Comparison of ENCODE assay signal across 16 cellular contexts in the genomic region with DNA sequence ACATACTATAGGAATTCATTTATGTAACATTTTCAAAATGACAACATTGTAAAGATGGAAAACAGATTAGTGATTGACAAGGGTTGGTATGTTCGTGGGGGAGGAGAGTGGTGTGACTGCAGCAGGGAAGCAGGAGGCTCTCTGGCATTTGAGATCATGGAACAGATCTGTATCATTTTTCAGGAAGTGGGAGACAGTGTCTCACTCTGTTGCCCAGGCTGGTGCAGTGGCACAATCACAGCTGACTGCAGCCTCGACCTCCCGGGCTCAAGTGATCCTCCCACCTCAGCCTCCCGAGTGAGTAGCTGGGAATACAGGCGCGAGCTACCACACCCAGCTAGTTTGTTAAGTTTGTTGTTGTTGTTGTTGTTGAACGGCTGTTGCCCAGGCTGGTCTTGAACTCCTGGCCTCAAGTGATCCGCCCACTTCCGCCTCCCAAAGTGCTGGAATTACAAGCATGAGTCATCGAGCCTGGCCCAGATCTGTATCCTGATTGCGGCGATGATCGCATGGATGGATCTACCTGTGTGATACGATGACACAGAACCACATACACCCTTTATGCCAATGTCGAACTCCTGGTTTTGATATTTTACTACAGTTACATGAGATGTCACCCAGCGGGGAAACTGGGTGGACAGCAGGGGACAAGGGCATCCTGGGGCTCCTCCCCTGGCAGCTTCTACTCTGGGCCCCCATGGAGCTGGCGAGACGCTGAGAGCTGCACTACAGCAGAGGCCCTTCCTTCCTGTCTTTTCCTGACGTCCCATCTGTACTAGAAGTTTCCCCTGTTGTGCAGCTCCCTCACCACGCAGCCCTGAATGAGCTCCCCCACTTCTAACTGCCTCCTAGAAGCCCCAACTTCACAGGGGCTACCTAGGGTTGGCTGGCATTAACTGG. TPM values are rescaled to one million over a fixed set of nuclear protein-coding genes. Genes with fewer than 3 reads are reported as not detected.
DNase-seq lines count a peak whose midpoint lies in the region; ATAC-seq, FAIRE-seq and TF ChIP-seq lines count a peak whose summit lies in the region.
"Had no signal": no experiment of that assay in that cellular context is flagged by ENCODE, and none has a peak within 500 bp of the region (broad histone marks: within the 10 kb centered on the region; RNA-seq: fewer than 3 reads in every experiment).

No MANE protein-coding gene starts in this region.

- CTCF ChIA-PET in K562 (lab: Yijun Ruan, JAX; ENCODE audit: low intra/inter-chr PET ratio): no interaction called here

- H2BK15ac ChIP-seq in mesenchymal stem cell (ENCODE audit: low read depth, poor library complexity, severe bottlenecking): peak overlapping the region; percentile 56

- peak overlapping the region in 1 of 2 experiments; percentile 68 for H3K4ac ChIP-seq in mesenchymal stem cell (ENCODE audit: low read depth in 1 of 2, low read length in 2 of 2)

- H3K79me1 ChIP-seq in mesenchymal stem cell (replicated peaks; ENCODE audit: low read length, poor library complexity, severe bottlenecking): no peaks in the 10 kb centered on the region

- H3K18ac ChIP-seq in mesenchymal stem cell (ENCODE audit: low read depth in 1 of 2, low read length in 2 of 2): peak overlapping the region; percentile 4 to 50

- in situ Hi-C loops in K562 (cut with MboI): no loop called here

- H3K14ac ChIP-seq in mesenchymal stem cell (ENCODE audit: low read length in 2 of 2): no peak overlapping the region

- peak; percentile 32; the same call in 2 of the 3 replicates for ATAC-seq in K562
- ATAC-seq: activated CD4-positive, alpha-beta T cell treated with anti-CD3 and anti-CD28 coated beads for 36 hours had no signal

- peak overlapping the region; percentile 48; the same call in 1 of the 2 replicates for H3K27ac ChIP-seq in C4-2B
- no peak overlapping the region for H3K27ac ChIP-seq in K562 (ENCODE audit: extremely low read depth, low read depth, low read length)
- no peak overlapping the region for H3K27ac ChIP-seq in mesenchymal stem cell (ENCODE audit: low read length, poor library complexity, severe bottlenecking)
- H3K27ac ChIP-seq: prostate gland, transverse colon had no signal

- 34% methylated on average over 20 of the region's 20 CpGs for WGBS in K562 (ENCODE audit: insufficient coverage, low coverage, missing lambda C conversion rate)
- 78% methylated on average over 20 of the region's 20 CpGs for WGBS in mesenchymal stem cell

- H2BK120ac ChIP-seq in mesenchymal stem cell (ENCODE audit: low read depth, low read length): peak overlapping the region; percentile 78

- no peaks in the 10 kb centered on the region for H3K27me3 ChIP-seq in K562 (ENCODE audit: control insufficient read depth in 2 of 2, insufficient read depth in 2 of 2, low read length in 2 of 2)
- H3K27me3 ChIP-seq in mesenchymal stem cell (ENCODE audit: control insufficient read depth in 1 of 2, insufficient read depth in 1 of 2, low read length in 2 of 2): no peaks in the 10 kb centered on the region
- H3K27me3 ChIP-seq: transverse colon had no signal

- H4K91ac ChIP-seq in mesenchymal stem cell (ENCODE audit: low read length): peak overlapping the region; percentile 78

- no TSS peak for BruUV-seq in K562 (replicated peaks; lab: Mats Ljungman, UMichigan)

- no peak for DNase-seq in K562 (ENCODE audit: extremely low read depth in 1 of 4, low spot score in 3 of 4)
- DNase-seq in mesenchymal stem cell: no peak
- DNase-seq in Ammon's horn (ENCODE audit: low spot score): no peak
- DNase-seq in stimulated activated CD4-positive, alpha-beta T cell treated with anti-CD3 and anti-CD28 coated beads, Interleukin-15, amount 100 ng/mL, for 24 hours: no peak
- DNase-seq in erythroblast (lab: John Stamatoyannopoulos, UW): no peak
- no peak for DNase-seq in NCI-H524 (lab: John Stamatoyannopoulos, UW)
- DNase-seq: activated CD4-positive, alpha-beta T cell treated with anti-CD3 and anti-CD28 coated beads for 36 hours; cortex of kidney; NCI-H1092 treated with DMSO at 0.1 percent for 48 hours; stimulated activated CD8-positive, alpha-beta memory T cell treated with anti-CD3 and anti-CD28 coated beads, Interleukin-4, amount 100 ng/mL, for 48 hours; transverse colon had no signal

- no peaks in the 10 kb centered on the region for H3K79me2 ChIP-seq in K562 (ENCODE audit: control insufficient read depth, insufficient read depth, low read length)

- H3K9me1 ChIP-seq in K562 (ENCODE audit: control insufficient read depth, insufficient read depth, low read length): no peaks in the 10 kb centered on the region

- TF ChIP-seq EP300 in Ishikawa (IDR thresholded peaks at IDR 0.05; ENCODE audit: borderline replicate concordance): no peak; the same call in 1 of the 2 replicates
- TF ChIP-seq EP300 in K562 (IDR thresholded peaks at IDR 0.05; ENCODE audit: low read length): no peak

- no peaks in the 10 kb centered on the region for H3K9me3 ChIP-seq in K562 (replicated peaks; ENCODE audit: control insufficient read depth, insufficient read depth, low read depth, low read length)
- H3K9me3 ChIP-seq in mesenchymal stem cell (ENCODE audit: control insufficient read depth, low read length): no peaks in the 10 kb centered on the region
- H3K9me3 ChIP-seq: HAP-1, prostate gland, transverse colon had no signal

- peak overlapping the region; percentile 61 for H2AFZ ChIP-seq in K562 (ENCODE audit: low read depth, low read length)
- H2AFZ ChIP-seq in mesenchymal stem cell (ENCODE audit: low read depth, low read length): peak overlapping the region; percentile 43

- H3K9ac ChIP-seq in K562 (ENCODE audit: insufficient read depth in 1 of 2, low read depth in 2 of 2, low read length in 2 of 2) (0 out of 4 replicates have a peak overlapping the region, but pooled peaks of 1 of the 2 experiments have one; percentile 48), mesenchymal stem cell (ENCODE audit: low read length) (no peak overlapping the region)

- H3K23ac ChIP-seq in mesenchymal stem cell (ENCODE audit: low read length in 2 of 2): no peak overlapping the region

- peak overlapping the region; percentile 79 for H2AK5ac ChIP-seq in mesenchymal stem cell (ENCODE audit: low read length, severe bottlenecking)

- H3K4me3 ChIP-seq in K562 (no peak overlapping the region), mesenchymal stem cell (ENCODE audit: insufficient read depth in 1 of 2, low read depth in 1 of 2, low read length in 2 of 2) (no peak overlapping the region)
- H3K4me3 ChIP-seq: HAP-1, prostate gland, transverse colon had no signal

- H3K4me2 ChIP-seq in K562 (ENCODE audit: insufficient read depth, low read length) (no peak overlapping the region; the same call in 1 of the 2 replicates), mesenchymal stem cell (ENCODE audit: low read length, poor library complexity, severe bottlenecking) (no peak overlapping the region)

- TF ChIP-seq RAD21 in Ishikawa (IDR thresholded peaks at IDR 0.05; ENCODE audit: low read depth): 0 out of 2 replicates have a peak, but pooled peaks have one; percentile 1
- TF ChIP-seq RAD21 in K562 (CRISPR knock-in tag; conservative IDR thresholded peaks at IDR 0.05 in 1 of 2, IDR thresholded peaks at IDR 0.05 in 1 of 2): no peak

- H3K36me3 ChIP-seq in K562 (ENCODE audit: control insufficient read depth, insufficient read depth, low read length) (no peaks in the 10 kb centered on the region), mesenchymal stem cell (ENCODE audit: control insufficient read depth in 1 of 2, insufficient read depth in 2 of 2, low read depth in 1 of 2, low read length in 2 of 2) (no peaks in the 10 kb centered on the region)
- H3K36me3 ChIP-seq: HAP-1, prostate gland, transverse colon had no signal

- H2BK5ac ChIP-seq in mesenchymal stem cell (ENCODE audit: low read depth, low read length, poor library complexity, severe bottlenecking): no peak overlapping the region

- H4K20me1 ChIP-seq in K562 (replicated peaks; ENCODE audit: control insufficient read depth, insufficient read depth, low read length): no peaks in the 10 kb centered on the region

- H2BK12ac ChIP-seq in mesenchymal stem cell (ENCODE audit: low read length in 2 of 2): peak overlapping the region; percentile 67 to 98

- TF ChIP-seq CTCF in C4-2B (conservative IDR thresholded peaks at IDR 0.05) (no peak), K562 (IDR thresholded peaks at IDR 0.05 in 2 of 3, conservative IDR thresholded peaks at IDR 0.05 in 1 of 3; ENCODE audit: insufficient read depth in 2 of 3, low read depth in 1 of 3, low read length in 3 of 3) (no peak)

- no peak for FAIRE-seq in K562 (lab: Jason Lieb, UNC)
- FAIRE-seq: G401.6 had no signal

- TF ChIP-seq POLR2A in K562 (conservative IDR thresholded peaks at IDR 0.05) (no peak), erythroblast (IDR thresholded peaks at IDR 0.05; ENCODE audit: low read length) (no peak)

- peaks cover 5 to 10% of the 10 kb centered on the region in 2 experiments; a peak in 3 of 5 replicates for H3K4me1 ChIP-seq in K562 (replicated peaks in 1 of 2; ENCODE audit: control insufficient read depth in 2 of 2, insufficient read depth in 2 of 2, low read length in 2 of 2)
- peaks cover 11% of the 10 kb centered on the region for H3K4me1 ChIP-seq in mesenchymal stem cell (ENCODE audit: control insufficient read depth, insufficient read depth, low read depth, low read length)
- H3K4me1 ChIP-seq: prostate gland had no signal

- peak overlapping the region; percentile 69 for H4K8ac ChIP-seq in mesenchymal stem cell (ENCODE audit: low read length)

- intact Hi-C loops in K562 (cut with micrococcal nuclease): no loop called here

- POLR2A ChIA-PET in K562 (lab: Yijun Ruan, JAX): interaction anchor here (0.6 kb wide), 1 partner anchor 9 kb away, joined by 3 read pairs; no protein-coding TSS in a partner anchor

RNA-seq across cellular contexts. Expression of a gene that starts 12.3 kb away (rescaled TPM):
- total RNA-seq in K562 (2011; cell fraction: chromatin; rRNA removed; ENCODE audit: low replicate concordance): 23.7 and 39.3 TPM in 2 replicates
- 19.7 and 23.5 TPM in 2 replicates for total RNA-seq in K562 (2011; cell fraction: nucleolus; rRNA removed)
- total RNA-seq in K562 (2011; cell fraction: nucleoplasm; rRNA removed): 22.3 and 24.9 TPM in 2 replicates
- total RNA-seq in K562 (2014; rRNA removed) (8.8 and 14.3 TPM in 2 replicates), K562 (2014; rRNA removed; fragmentation: Illumina TruSeq; extraction: Trizol) (7.4 and 8.4 TPM in 2 replicates), K562 (2015; rRNA removed; fragmentation: Illumina TruSeq; extraction: Trizol) (11.5 TPM in 2 replicates), K562 (2021) (14.8 and 15.2 TPM in 2 replicates)
- polyA plus RNA-seq in K562 (2011; rRNA removed) (11.4 and 16.2 TPM in 2 replicates), K562 (2014; fragmentation: Illumina TruSeq; extraction: Trizol) (12.3 and 13.8 TPM in 2 replicates), K562 (2014; fragmentation: Nextera tagmentation; extraction: Ambion mirVana) (under 1 TPM; 0.25 to 0.42 TPM), K562 (2014; rRNA removed) (13.8 and 17.0 TPM in 2 replicates)
- polyA plus RNA-seq in K562 (2011; cell fraction: cytosol; rRNA removed): 13.6 and 14.6 TPM in 2 replicates
- polyA plus RNA-seq in K562 (2011; cell fraction: nucleus; rRNA removed): 43.6 and 45.1 TPM in 2 replicates
- 11.3 and 12.8 TPM in 2 replicates for polyA plus RNA-seq in K562 (2012)
- polyA minus RNA-seq in K562 (2011; rRNA and poly(A)+ RNA removed): 5.5 and 6.4 TPM in 2 replicates
- polyA minus RNA-seq in K562 (2011; cell fraction: cytosol; rRNA and poly(A)+ RNA removed): 8.1 and 9.3 TPM in 2 replicates
- polyA minus RNA-seq in K562 (2011; cell fraction: nucleus; rRNA and poly(A)+ RNA removed): 9.8 and 12.1 TPM in 2 replicates
- 29.0 TPM for polyA plus RNA-seq in mesenchymal stem cell (2013, experiment 1 of 2)
- polyA plus RNA-seq in mesenchymal stem cell (2013, experiment 2 of 2): 33.4 TPM
